8 cellular contexts compared by ENCODE assay signal in genomic region chr7:32494946-32495297, GRCh38. TPM values are rescaled to one million over a fixed set of nuclear protein-coding genes. Genes with fewer than 3 reads are reported as not detected.
A peak's percentile ranks its signal among the peaks of the same experiment; 100 is the strongest.
DNase-seq lines count a peak whose midpoint lies in the region; ATAC-seq and TF ChIP-seq lines count a peak whose summit lies in the region.

No MANE protein-coding gene starts in this region.

- peaks cover 7% of the 10 kb centered on the region for H3K36me3 Mint-ChIP-seq in activated CD4-positive, alpha-beta memory T cell treated with anti-CD3 and anti-CD28 coated beads for 36 hours

- no CpG with 5 or more reads among the region's 14 CpGs for WGBS in iPS DF 6.9 (ENCODE audit: insufficient coverage, insufficient read length)
- 0 to 2% (median 1%) methylated on average over 13 to 14 of the region's 14 CpGs for WGBS in stomach, 5 donors

- H3K27ac ChIP-seq in iPS DF 6.9 (ENCODE audit: low read length): no peak overlapping the region
- H3K27ac ChIP-seq in stomach: peak overlapping the region; percentile 85 to 99 (median 99)

- ATAC-seq in GM18858 (IDR thresholded peaks at IDR 0.05; ENCODE audit: unreplicated experiment) (peak; percentile 8), HG02840 (IDR thresholded peaks at IDR 0.05; ENCODE audit: low FRiP score, unreplicated experiment) (peak; percentile 11)

- CTCF ChIA-PET in activated CD4-positive, alpha-beta memory T cell treated with anti-CD3 and anti-CD28 coated beads for 36 hours (lab: Charles Lee): no interaction called here

- H3K9me3 ChIP-seq in iPS DF 6.9 (ENCODE audit: control insufficient read depth, insufficient read depth, low read length): no peaks in the 10 kb centered on the region
- H3K9me3 ChIP-seq in stomach: no peaks in the 10 kb centered on the region

- H3K27ac Mint-ChIP-seq in activated CD4-positive, alpha-beta memory T cell treated with anti-CD3 and anti-CD28 coated beads for 36 hours: peak overlapping the region; percentile 93

- no peak for TF ChIP-seq EP300 in stomach (IDR thresholded peaks at IDR 0.05)

- H3K27me3 Mint-ChIP-seq in activated CD4-positive, alpha-beta memory T cell treated with anti-CD3 and anti-CD28 coated beads for 36 hours: no peaks in the 10 kb centered on the region

- H3K27me3 ChIP-seq in iPS DF 6.9 (ENCODE audit: control insufficient read depth, insufficient read depth, low read length) (no peaks in the 10 kb centered on the region), stomach (no peaks in the 10 kb centered on the region)

- no peak for TF ChIP-seq CTCF in stomach (IDR thresholded peaks at IDR 0.05)

- POLR2A ChIA-PET in activated CD4-positive, alpha-beta memory T cell treated with anti-CD3 and anti-CD28 coated beads for 36 hours (lab: Charles Lee): interaction anchor here (1.0 to 1.5 kb wide), 4 partner anchors 11 to 567 kb away, joined by 3 to 14 read pairs (median 4); partner anchors contain the start of gene NT5C3A

- no peaks in the 10 kb centered on the region for H3K36me3 ChIP-seq in iPS DF 6.9 (ENCODE audit: control insufficient read depth, insufficient read depth, low read length)
- H3K36me3 ChIP-seq in stomach: no peaks in the 10 kb centered on the region

- peak overlapping the region; percentile 86 for H3K4me3 Mint-ChIP-seq in activated CD4-positive, alpha-beta memory T cell treated with anti-CD3 and anti-CD28 coated beads for 36 hours

- H3K4me1 Mint-ChIP-seq in activated CD4-positive, alpha-beta memory T cell treated with anti-CD3 and anti-CD28 coated beads for 36 hours (ENCODE audit: low read depth): peaks cover 30% of the 10 kb centered on the region

- no peak for DNase-seq in activated CD4-positive, alpha-beta memory T cell treated with anti-CD3 and anti-CD28 coated beads for 36 hours
- DNase-seq in iPS DF 6.9 (ENCODE audit: low read depth, low spot score) (no peak), stomach (no peak), dedifferentiated amniotic fluid mesenchymal stem cell (ENCODE audit: extremely low spot score) (no peak)
- no peak for DNase-seq in central memory CD4-positive, alpha-beta T cell
- no peak for DNase-seq in stimulated activated CD4-positive, alpha-beta T cell treated with anti-CD3 and anti-CD28 coated beads, Interleukin-15, amount 100 ng/mL, for 24 hours

- intact Hi-C loops in activated CD4-positive, alpha-beta memory T cell treated with anti-CD3 and anti-CD28 coated beads for 36 hours (cut with micrococcal nuclease): loop anchor here (1.0 to 10.0 kb wide), 14 partner anchors 11 to 1990 kb away; partner anchors contain the start of genes BBS9, GARS1, GGCT and NT5C3A
- intact Hi-C loops in stomach (cut with DNase I; ENCODE audit: low total_unique reads): no loop called here

- H3K4me1 ChIP-seq in iPS DF 6.9 (ENCODE audit: control insufficient read depth, insufficient read depth, low read length) (no peaks in the 10 kb centered on the region), stomach (peaks cover 21 to 43% (median 24%) of the 10 kb centered on the region in 4 donors)

- peak in 1 of 4 donors; percentile 16 for TF ChIP-seq POLR2A in stomach (IDR thresholded peaks at IDR 0.05)

- no peaks in the 10 kb centered on the region for H3K9me3 Mint-ChIP-seq in activated CD4-positive, alpha-beta memory T cell treated with anti-CD3 and anti-CD28 coated beads for 36 hours

- H3K4me3 ChIP-seq in iPS DF 6.9 (ENCODE audit: low read length) (peak overlapping the region; percentile 80; the same call in 1 of the 2 replicates), stomach (peak overlapping the region; percentile 80 to 99 (median 96))

RNA-seq across cellular contexts. Expression of gene AVL9, which starts 0.4 kb away (rescaled TPM):
- 10 to 100 TPM; 39.6 to 44.2 TPM for total RNA-seq in activated CD4-positive, alpha-beta memory T cell treated with anti-CD3 and anti-CD28 coated beads for 36 hours
- total RNA-seq in stomach: 100 to 1,000 TPM in 1 of 5 donors, 10 to 100 TPM in 4; 19.6 to 197 (median 55.8) TPM
- polyA plus RNA-seq in stomach: 1 to 10 TPM; 7.2 to 8.1 (median 7.7) TPM

RNA-seq across cellular contexts. Expression of gene LSM5, which starts 4.7 kb away (rescaled TPM):
- total RNA-seq in activated CD4-positive, alpha-beta memory T cell treated with anti-CD3 and anti-CD28 coated beads for 36 hours: 100 to 1,000 TPM; 111 to 120 TPM
- 10 to 100 TPM in 3 of 5 donors, 1 to 10 TPM in 2; 2.9 to 45.3 (median 14.3) TPM for total RNA-seq in stomach
- polyA plus RNA-seq in stomach: 100 to 1,000 TPM in 1 of 3 donors, 10 to 100 TPM in 2; 60.8 to 109 (median 89.6) TPM
